In genomic region chr1:44030606-44031050, GRCh38 we compare ENCODE assay signal across 1 cellular context.
TF ChIP-seq lines count a peak whose summit lies in the region.

No MANE protein-coding gene starts in this region.

TF ChIP-seq in HepG2, 621 proteins besides CTCF, POLR2A, EP300 and RAD21 (continued from another document and continues in another):
- TF ChIP-seq ZNF18 (CRISPR knock-in tag; IDR thresholded peaks at IDR 0.05; ENCODE audit: insufficient replicate concordance), result no peak
- TF ChIP-seq PITX1 (CRISPR knock-in tag; IDR thresholded peaks at IDR 0.05), result 0 out of 2 replicates have a peak, but pooled peaks have one; percentile 1
- TF ChIP-seq ZNF607 (CRISPR knock-in tag; IDR thresholded peaks at IDR 0.05; ENCODE audit: borderline replicate concordance), result no peak
- TF ChIP-seq ZNF782 (CRISPR knock-in tag; IDR thresholded peaks at IDR 0.05; ENCODE audit: borderline replicate concordance), result no peak
- no peak for TF ChIP-seq CBX2 (IDR thresholded peaks at IDR 0.05; ENCODE audit: low read depth, low read length)
- no peak for TF ChIP-seq CBX2 (CRISPR knock-in tag; IDR thresholded peaks at IDR 0.05; ENCODE audit: low read depth)
- peak; percentile 1; the same call in 1 of the 2 replicates for TF ChIP-seq FLYWCH1 (CRISPR knock-in tag; IDR thresholded peaks at IDR 0.05)
- TF ChIP-seq ZNF329 (CRISPR knock-in tag; IDR thresholded peaks at IDR 0.05; ENCODE audit: low read depth), result peak; percentile 73; the same call in 1 of the 2 replicates
- no peak for TF ChIP-seq NCOA1 (CRISPR knock-in tag; IDR thresholded peaks at IDR 0.05)
- TF ChIP-seq STAG1 (CRISPR knock-in tag; IDR thresholded peaks at IDR 0.05), result peak; percentile 48
- TF ChIP-seq ZFP36L1 (CRISPR knock-in tag; IDR thresholded peaks at IDR 0.05), result no peak
- no peak for TF ChIP-seq ZNF772 (CRISPR knock-in tag; IDR thresholded peaks at IDR 0.05)
- no peak for TF ChIP-seq ZEB1 (IDR thresholded peaks at IDR 0.05; ENCODE audit: insufficient replicate concordance, low read depth)
- TF ChIP-seq HNF4A (CRISPR knock-in tag; IDR thresholded peaks at IDR 0.05), result no peak
- TF ChIP-seq KLF6 (CRISPR knock-in tag; IDR thresholded peaks at IDR 0.05), result no peak; the same call in 1 of the 2 replicates
- no peak for TF ChIP-seq ZNF589 (CRISPR knock-in tag; conservative IDR thresholded peaks at IDR 0.05)
- TF ChIP-seq TARDBP (CRISPR knock-in tag; IDR thresholded peaks at IDR 0.05), result no peak
- TF ChIP-seq RBFOX2 (IDR thresholded peaks at IDR 0.05; ENCODE audit: low read depth, low read length), result peak; percentile 75
- TF ChIP-seq, protein P1, sequence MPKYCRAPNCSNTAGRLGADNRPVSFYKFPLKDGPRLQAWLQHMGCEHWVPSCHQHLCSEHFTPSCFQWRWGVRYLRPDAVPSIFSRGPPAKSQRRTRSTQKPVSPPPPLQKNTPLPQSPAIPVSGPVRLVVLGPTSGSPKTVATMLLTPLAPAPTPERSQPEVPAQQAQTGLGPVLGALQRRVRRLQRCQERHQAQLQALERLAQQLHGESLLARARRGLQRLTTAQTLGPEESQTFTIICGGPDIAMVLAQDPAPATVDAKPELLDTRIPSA (CRISPR knock-in tag; IDR thresholded peaks at IDR 0.05; ENCODE audit: borderline replicate concordance), result no peak
- TF ChIP-seq HNRNPL (IDR thresholded peaks at IDR 0.05; ENCODE audit: low read depth, low read length), result peak; percentile 52; the same call in 1 of the 2 replicates
- TF ChIP-seq KLF16 (CRISPR knock-in tag; IDR thresholded peaks at IDR 0.05), result no peak
- peak; percentile 57; the same call in 1 of the 2 replicates for TF ChIP-seq ZNF687 (CRISPR knock-in tag; IDR thresholded peaks at IDR 0.05)
- peak; percentile 30 for TF ChIP-seq HNRNPK (IDR thresholded peaks at IDR 0.05; ENCODE audit: low read depth, low read length, poor library complexity, severe bottlenecking)
- no peak for TF ChIP-seq THYN1 (CRISPR knock-in tag; IDR thresholded peaks at IDR 0.05; ENCODE audit: borderline replicate concordance, low read depth)
- no peak for TF ChIP-seq TGIF2 (CRISPR knock-in tag; IDR thresholded peaks at IDR 0.05)
- peak; percentile 34 for TF ChIP-seq ZNF883 (CRISPR knock-in tag; IDR thresholded peaks at IDR 0.05; ENCODE audit: not compliant biosample characterization)
- no peak for TF ChIP-seq ATRX (CRISPR knock-in tag; IDR thresholded peaks at IDR 0.05; ENCODE audit: borderline replicate concordance)
- TF ChIP-seq POGZ (CRISPR knock-in tag; IDR thresholded peaks at IDR 0.05), result no peak
- TF ChIP-seq ZNF788 (CRISPR knock-in tag; IDR thresholded peaks at IDR 0.05; ENCODE audit: borderline replicate concordance), result no peak; the same call in 1 of the 2 replicates
- TF ChIP-seq, protein P2, sequence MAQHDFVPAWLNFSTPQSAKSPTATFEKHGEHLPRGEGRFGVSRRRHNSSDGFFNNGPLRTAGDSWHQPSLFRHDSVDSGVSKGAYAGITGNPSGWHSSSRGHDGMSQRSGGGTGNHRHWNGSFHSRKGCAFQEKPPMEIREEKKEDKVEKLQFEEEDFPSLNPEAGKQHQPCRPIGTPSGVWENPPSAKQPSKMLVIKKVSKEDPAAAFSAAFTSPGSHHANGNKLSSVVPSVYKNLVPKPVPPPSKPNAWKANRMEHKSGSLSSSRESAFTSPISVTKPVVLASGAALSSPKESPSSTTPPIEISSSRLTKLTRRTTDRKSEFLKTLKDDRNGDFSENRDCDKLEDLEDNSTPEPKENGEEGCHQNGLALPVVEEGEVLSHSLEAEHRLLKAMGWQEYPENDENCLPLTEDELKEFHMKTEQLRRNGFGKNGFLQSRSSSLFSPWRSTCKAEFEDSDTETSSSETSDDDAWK (CRISPR knock-in tag; IDR thresholded peaks at IDR 0.05), result no peak
- no peak for TF ChIP-seq NRL (CRISPR knock-in tag; IDR thresholded peaks at IDR 0.05; ENCODE audit: borderline replicate concordance)
- TF ChIP-seq ESRRA (CRISPR knock-in tag; IDR thresholded peaks at IDR 0.05; ENCODE audit: low read depth), result no peak
- 0 out of 2 replicates have a peak, but pooled peaks have one; percentile 19 for TF ChIP-seq ZNF274 (CRISPR knock-in tag; IDR thresholded peaks at IDR 0.05)
- TF ChIP-seq ZNF337 (CRISPR knock-in tag; IDR thresholded peaks at IDR 0.05; ENCODE audit: borderline replicate concordance, low read depth), result no peak
- no peak for TF ChIP-seq ISL2 (CRISPR knock-in tag; IDR thresholded peaks at IDR 0.05)
- no peak for TF ChIP-seq GZF1 (CRISPR knock-in tag; IDR thresholded peaks at IDR 0.05)
- no peak for TF ChIP-seq FOXJ3 (CRISPR knock-in tag; IDR thresholded peaks at IDR 0.05; ENCODE audit: borderline replicate concordance)
- no peak for TF ChIP-seq ZNF709 (CRISPR knock-in tag; IDR thresholded peaks at IDR 0.05)
- peak; percentile 63 for TF ChIP-seq SRSF1 (optimal IDR thresholded peaks at IDR 0.05; ENCODE audit: low read depth, low read length)
- no peak for TF ChIP-seq ZNF557 (CRISPR knock-in tag; IDR thresholded peaks at IDR 0.05)
- TF ChIP-seq, protein P3, sequence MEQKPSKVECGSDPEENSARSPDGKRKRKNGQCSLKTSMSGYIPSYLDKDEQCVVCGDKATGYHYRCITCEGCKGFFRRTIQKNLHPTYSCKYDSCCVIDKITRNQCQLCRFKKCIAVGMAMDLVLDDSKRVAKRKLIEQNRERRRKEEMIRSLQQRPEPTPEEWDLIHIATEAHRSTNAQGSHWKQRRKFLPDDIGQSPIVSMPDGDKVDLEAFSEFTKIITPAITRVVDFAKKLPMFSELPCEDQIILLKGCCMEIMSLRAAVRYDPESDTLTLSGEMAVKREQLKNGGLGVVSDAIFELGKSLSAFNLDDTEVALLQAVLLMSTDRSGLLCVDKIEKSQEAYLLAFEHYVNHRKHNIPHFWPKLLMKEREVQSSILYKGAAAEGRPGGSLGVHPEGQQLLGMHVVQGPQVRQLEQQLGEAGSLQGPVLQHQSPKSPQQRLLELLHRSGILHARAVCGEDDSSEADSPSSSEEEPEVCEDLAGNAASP (CRISPR knock-in tag; IDR thresholded peaks at IDR 0.05; ENCODE audit: borderline replicate concordance), result no peak
- no peak for TF ChIP-seq ZNF33B (CRISPR knock-in tag; IDR thresholded peaks at IDR 0.05)
- no peak for TF ChIP-seq ZBTB8A (CRISPR knock-in tag; IDR thresholded peaks at IDR 0.05; ENCODE audit: borderline replicate concordance, low read depth)
- no peak; the same call in 1 of the 2 replicates for TF ChIP-seq MAX (IDR thresholded peaks at IDR 0.05)
- no peak for TF ChIP-seq ZNF841 (CRISPR knock-in tag; IDR thresholded peaks at IDR 0.05; ENCODE audit: borderline replicate concordance)
- no peak for TF ChIP-seq RFX3 (CRISPR knock-in tag; IDR thresholded peaks at IDR 0.05)
- TF ChIP-seq, protein P4, sequence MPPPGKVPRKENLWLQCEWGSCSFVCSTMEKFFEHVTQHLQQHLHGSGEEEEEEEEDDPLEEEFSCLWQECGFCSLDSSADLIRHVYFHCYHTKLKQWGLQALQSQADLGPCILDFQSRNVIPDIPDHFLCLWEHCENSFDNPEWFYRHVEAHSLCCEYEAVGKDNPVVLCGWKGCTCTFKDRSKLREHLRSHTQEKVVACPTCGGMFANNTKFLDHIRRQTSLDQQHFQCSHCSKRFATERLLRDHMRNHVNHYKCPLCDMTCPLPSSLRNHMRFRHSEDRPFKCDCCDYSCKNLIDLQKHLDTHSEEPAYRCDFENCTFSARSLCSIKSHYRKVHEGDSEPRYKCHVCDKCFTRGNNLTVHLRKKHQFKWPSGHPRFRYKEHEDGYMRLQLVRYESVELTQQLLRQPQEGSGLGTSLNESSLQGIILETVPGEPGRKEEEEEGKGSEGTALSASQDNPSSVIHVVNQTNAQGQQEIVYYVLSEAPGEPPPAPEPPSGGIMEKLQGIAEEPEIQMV (CRISPR knock-in tag; IDR thresholded peaks at IDR 0.05; ENCODE audit: low read depth), result no peak
- TF ChIP-seq SMAD3 (CRISPR knock-in tag; IDR thresholded peaks at IDR 0.05), result no peak
- TF ChIP-seq IRX3 (CRISPR knock-in tag; IDR thresholded peaks at IDR 0.05; ENCODE audit: borderline replicate concordance, low read depth), result 0 out of 2 replicates have a peak, but pooled peaks have one; percentile 44
- TF ChIP-seq ZNF331 (CRISPR knock-in tag; IDR thresholded peaks at IDR 0.05), result no peak
- TF ChIP-seq, protein P5, sequence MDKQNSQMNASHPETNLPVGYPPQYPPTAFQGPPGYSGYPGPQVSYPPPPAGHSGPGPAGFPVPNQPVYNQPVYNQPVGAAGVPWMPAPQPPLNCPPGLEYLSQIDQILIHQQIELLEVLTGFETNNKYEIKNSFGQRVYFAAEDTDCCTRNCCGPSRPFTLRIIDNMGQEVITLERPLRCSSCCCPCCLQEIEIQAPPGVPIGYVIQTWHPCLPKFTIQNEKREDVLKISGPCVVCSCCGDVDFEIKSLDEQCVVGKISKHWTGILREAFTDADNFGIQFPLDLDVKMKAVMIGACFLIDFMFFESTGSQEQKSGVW (CRISPR knock-in tag; IDR thresholded peaks at IDR 0.05; ENCODE audit: borderline replicate concordance), result no peak
- TF ChIP-seq ELF4 (CRISPR knock-in tag; IDR thresholded peaks at IDR 0.05; ENCODE audit: borderline replicate concordance), result no peak
- TF ChIP-seq ZNF180 (CRISPR knock-in tag; IDR thresholded peaks at IDR 0.05; ENCODE audit: borderline replicate concordance, low read depth), result no peak
- TF ChIP-seq NFIB (CRISPR knock-in tag; IDR thresholded peaks at IDR 0.05; ENCODE audit: borderline replicate concordance), result no peak
- TF ChIP-seq GPN1 (CRISPR knock-in tag; IDR thresholded peaks at IDR 0.05; ENCODE audit: borderline replicate concordance), result no peak
- no peak for TF ChIP-seq FOXM1 (CRISPR knock-in tag; IDR thresholded peaks at IDR 0.05)
- no peak for TF ChIP-seq ZNF7 (CRISPR knock-in tag; IDR thresholded peaks at IDR 0.05)
- TF ChIP-seq, protein P6, sequence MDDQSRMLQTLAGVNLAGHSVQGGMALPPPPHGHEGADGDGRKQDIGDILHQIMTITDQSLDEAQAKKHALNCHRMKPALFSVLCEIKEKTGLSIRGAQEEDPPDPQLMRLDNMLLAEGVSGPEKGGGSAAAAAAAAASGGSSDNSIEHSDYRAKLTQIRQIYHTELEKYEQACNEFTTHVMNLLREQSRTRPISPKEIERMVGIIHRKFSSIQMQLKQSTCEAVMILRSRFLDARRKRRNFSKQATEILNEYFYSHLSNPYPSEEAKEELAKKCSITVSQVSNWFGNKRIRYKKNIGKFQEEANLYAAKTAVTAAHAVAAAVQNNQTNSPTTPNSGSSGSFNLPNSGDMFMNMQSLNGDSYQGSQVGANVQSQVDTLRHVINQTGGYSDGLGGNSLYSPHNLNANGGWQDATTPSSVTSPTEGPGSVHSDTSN (CRISPR knock-in tag; IDR thresholded peaks at IDR 0.05; ENCODE audit: borderline replicate concordance), result no peak
- no peak for TF ChIP-seq ZSCAN22 (CRISPR knock-in tag; IDR thresholded peaks at IDR 0.05)
- TF ChIP-seq ZNF761 (CRISPR knock-in tag; conservative IDR thresholded peaks at IDR 0.05), result no peak; the same call in 1 of the 2 replicates
- TF ChIP-seq NPAS2 (CRISPR knock-in tag; IDR thresholded peaks at IDR 0.05; ENCODE audit: borderline replicate concordance), result no peak
- no peak for TF ChIP-seq HOXA3 (CRISPR knock-in tag; IDR thresholded peaks at IDR 0.05)
- TF ChIP-seq NR2C2 (CRISPR knock-in tag; IDR thresholded peaks at IDR 0.05; ENCODE audit: borderline replicate concordance), result no peak
- TF ChIP-seq SIN3A (IDR thresholded peaks at IDR 0.05; ENCODE audit: borderline replicate concordance, low read depth, low read length), result 0 out of 2 replicates have a peak, but pooled peaks have one; percentile 38
